In the genomic region with DNA sequence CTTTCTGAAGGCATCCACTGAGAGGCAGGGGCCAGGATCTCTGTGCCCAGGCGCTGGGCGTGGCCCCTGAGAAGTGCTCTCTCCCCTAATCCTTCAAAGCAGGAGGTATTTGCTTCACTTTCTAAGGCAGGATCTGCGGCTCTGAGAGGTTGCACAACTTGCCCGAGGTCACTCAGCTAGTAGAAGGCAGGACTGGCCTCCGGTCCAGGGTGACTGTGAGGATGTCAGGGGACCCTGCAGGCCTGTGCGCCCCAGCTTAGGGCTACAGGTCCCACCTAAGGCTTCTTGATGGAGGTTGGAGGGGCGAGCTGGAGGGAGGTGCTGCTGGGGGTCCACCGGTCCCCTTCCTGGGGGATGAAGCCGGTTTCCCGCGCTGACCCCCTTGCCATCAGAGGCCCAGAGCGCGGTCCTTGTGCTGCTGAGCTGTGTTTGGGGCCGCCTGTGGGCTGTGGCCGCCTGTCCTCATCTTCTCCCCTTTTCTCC, we compare ENCODE assay signal across 12 cellular contexts. TPM values are rescaled to one million over a fixed set of nuclear protein-coding genes. Genes with fewer than 3 reads are reported as not detected.
DNase-seq lines count a peak whose midpoint lies in the region; ATAC-seq, FAIRE-seq and TF ChIP-seq lines count a peak whose summit lies in the region.
"Had no signal": no experiment of that assay in that cellular context is flagged by ENCODE, and none has a peak within 500 bp of the region (broad histone marks: within the 10 kb centered on the region; RNA-seq: fewer than 3 reads in every experiment).

No MANE protein-coding gene starts in this region.

- H3K9me3 Mint-ChIP-seq in astrocyte (ENCODE audit: unreplicated experiment), result no peaks in the 10 kb centered on the region
- H3K9me3 Mint-ChIP-seq in stimulated activated memory B cell treated with anti-CD40 and anti-IgM and Interleukin-4, amounts not matched to agents 10 μg/mL and 1 μg/mL and 100 μg/mL, for 72 hours, result peaks cover 1% of the 10 kb centered on the region

- H3K79me2 ChIP-seq in astrocyte (ENCODE audit: insufficient read depth, low read length) (no peaks in the 10 kb centered on the region), hepatocyte (no peaks in the 10 kb centered on the region)

- no peaks in the 10 kb centered on the region for H3K9me3 ChIP-seq in astrocyte (ENCODE audit: insufficient read depth, low read depth, low read length)
- H3K9me3 ChIP-seq in hepatocyte (ENCODE audit: low read depth), result no peaks in the 10 kb centered on the region
- H3K9me3 ChIP-seq: right lobe of liver had no signal

- H3K27me3 ChIP-seq in astrocyte (ENCODE audit: insufficient read depth, low read length) (no peaks in the 10 kb centered on the region), hepatocyte (peaks cover 9% of the 10 kb centered on the region)
- H3K27me3 ChIP-seq: right lobe of liver had no signal

- no peaks in the 10 kb centered on the region for H3K9me2 ChIP-seq in hepatocyte (replicated peaks; ENCODE audit: insufficient read depth)

- DNase-seq in astrocyte (ENCODE audit: low read depth) (no peak), hepatocyte (ENCODE audit: low spot score) (peak; percentile 33), Ammon's horn (ENCODE audit: low spot score) (no peak), RCC 7860 (ENCODE audit: low spot score) (no peak), NCI-H146 (lab: John Stamatoyannopoulos, UW) (no peak)
- DNase-seq: NCI-H2171 treated with DMSO at 0.1 percent for 48 hours had no signal

- H3K9ac ChIP-seq in astrocyte (ENCODE audit: low read length), result peak overlapping the region; percentile 70

- H3K27ac ChIP-seq in astrocyte (ENCODE audit: low read depth, low read length), result peak overlapping the region; percentile 56
- H3K27ac ChIP-seq in hepatocyte, result no peak overlapping the region
- H3K27ac ChIP-seq: right lobe of liver had no signal

- 90% methylated on average over 12 of the region's 15 CpGs for WGBS in hepatocyte (ENCODE audit: low lambda C conversion rate, missing lambda C conversion rate)

- no peak overlapping the region for H3K27ac Mint-ChIP-seq in astrocyte (ENCODE audit: unreplicated experiment)
- peak overlapping the region; percentile 82 for H3K27ac Mint-ChIP-seq in stimulated activated memory B cell treated with anti-CD40 and anti-IgM and Interleukin-4, amounts not matched to agents 10 μg/mL and 1 μg/mL and 100 μg/mL, for 72 hours

- peak; percentile 9 for TF ChIP-seq POLR2A in GM18526 (IDR thresholded peaks at IDR 0.05; ENCODE audit: extremely low read depth, insufficient read length)

- no peaks in the 10 kb centered on the region for H4K20me1 ChIP-seq in astrocyte (ENCODE audit: insufficient read depth, low read length)
- H4K20me1 ChIP-seq in hepatocyte (ENCODE audit: insufficient read depth, poor library complexity, severe bottlenecking), result no peaks in the 10 kb centered on the region

- no peak overlapping the region for H3K4me3 Mint-ChIP-seq in astrocyte (ENCODE audit: unreplicated experiment)
- peak overlapping the region; percentile 63 for H3K4me3 Mint-ChIP-seq in stimulated activated memory B cell treated with anti-CD40 and anti-IgM and Interleukin-4, amounts not matched to agents 10 μg/mL and 1 μg/mL and 100 μg/mL, for 72 hours

- ATAC-seq in stimulated activated memory B cell treated with anti-CD40 and anti-IgM and Interleukin-4, amounts not matched to agents 10 μg/mL and 1 μg/mL and 100 μg/mL, for 72 hours, result no peak
- no peak for ATAC-seq in GM18498 (IDR thresholded peaks at IDR 0.05; ENCODE audit: unreplicated experiment)

- FAIRE-seq in astrocyte (lab: Jason Lieb, UNC) (no peak), RCC 7860 (lab: Jason Lieb, UNC) (no peak)

- no peaks in the 10 kb centered on the region for H3K36me3 Mint-ChIP-seq in astrocyte (ENCODE audit: low read depth, unreplicated experiment)
- peaks cover 19% of the 10 kb centered on the region for H3K36me3 Mint-ChIP-seq in stimulated activated memory B cell treated with anti-CD40 and anti-IgM and Interleukin-4, amounts not matched to agents 10 μg/mL and 1 μg/mL and 100 μg/mL, for 72 hours

- peak overlapping the region; percentile 82 for H2AFZ ChIP-seq in astrocyte (ENCODE audit: low read depth, low read length)
- no peak overlapping the region for H2AFZ ChIP-seq in hepatocyte

- H3K4me3 ChIP-seq in astrocyte (ENCODE audit: insufficient read depth, low read depth, low read length), result no peak overlapping the region
- no peak overlapping the region for H3K4me3 ChIP-seq in hepatocyte
- H3K4me3 ChIP-seq: right lobe of liver had no signal

- peaks cover 2% of the 10 kb centered on the region for H3K4me1 Mint-ChIP-seq in astrocyte (ENCODE audit: low read depth, unreplicated experiment)
- H3K4me1 Mint-ChIP-seq in stimulated activated memory B cell treated with anti-CD40 and anti-IgM and Interleukin-4, amounts not matched to agents 10 μg/mL and 1 μg/mL and 100 μg/mL, for 72 hours, result peaks cover 41% of the 10 kb centered on the region

- H3K4me1 ChIP-seq in astrocyte (ENCODE audit: insufficient read depth, low read length) (peaks cover 34% of the 10 kb centered on the region), hepatocyte (ENCODE audit: insufficient read depth) (peaks cover 12% of the 10 kb centered on the region)
- H3K4me1 ChIP-seq: right lobe of liver had no signal

- TF ChIP-seq CTCF in astrocyte (IDR thresholded peaks at IDR 0.05; ENCODE audit: insufficient read depth, low read depth, low read length), result no peak
- TF ChIP-seq CTCF in hepatocyte (IDR thresholded peaks at IDR 0.05; ENCODE audit: poor library complexity), result no peak

- peaks cover 45% of the 10 kb centered on the region for H3K27me3 Mint-ChIP-seq in astrocyte (ENCODE audit: low read depth, unreplicated experiment)
- no peaks in the 10 kb centered on the region for H3K27me3 Mint-ChIP-seq in stimulated activated memory B cell treated with anti-CD40 and anti-IgM and Interleukin-4, amounts not matched to agents 10 μg/mL and 1 μg/mL and 100 μg/mL, for 72 hours

- H3K4me2 ChIP-seq in astrocyte (ENCODE audit: low read length) (peak overlapping the region; percentile 71), hepatocyte (peak overlapping the region; percentile 25)

- H3K36me3 ChIP-seq in astrocyte (ENCODE audit: insufficient read depth, low read length) (no peaks in the 10 kb centered on the region), hepatocyte (replicated peaks; ENCODE audit: insufficient read depth, low read depth) (no peaks in the 10 kb centered on the region)
- H3K36me3 ChIP-seq: right lobe of liver had no signal

RNA-seq across cellular contexts. Expression of a gene that starts 1.0 kb away (rescaled TPM):
- total RNA-seq in astrocyte (not detected in 2 replicates), hepatocyte (0.40 and 0.70 TPM in 2 replicates)
- 0.64 TPM in 1 of 2 replicates, not detected in the other for polyA plus RNA-seq in hepatocyte
- total RNA-seq: dermis microvascular lymphatic vessel endothelial cell, HT1080, right lobe of liver had no signal
